In genomic region chr5:142644640-142645361, GRCh38 we compare ENCODE assay signal across 8 cellular contexts. TPM values are rescaled to one million over a fixed set of nuclear protein-coding genes. Genes with fewer than 3 reads are reported as not detected.
DNase-seq lines count a peak whose midpoint lies in the region; ATAC-seq and TF ChIP-seq lines count a peak whose summit lies in the region.

No MANE protein-coding gene starts in this region.

- ATAC-seq in foreskin keratinocyte (peak; percentile 95), HG02678 (IDR thresholded peaks at IDR 0.05; ENCODE audit: unreplicated experiment) (no peak), HG03469 (IDR thresholded peaks at IDR 0.05; ENCODE audit: unreplicated experiment) (no peak)

- H4K20me1 ChIP-seq in SK-N-SH (ENCODE audit: insufficient read depth): no peaks in the 10 kb centered on the region

- no peaks in the 10 kb centered on the region for H3K27me3 ChIP-seq in SK-N-SH (ENCODE audit: insufficient read depth)
- H3K27me3 ChIP-seq in foreskin keratinocyte: no peaks in the 10 kb centered on the region

- H3K4me3 ChIP-seq in SK-N-SH (ENCODE audit: low read depth in 2 of 2, low read length in 1 of 2): peak overlapping the region in 1 of 2 experiments; percentile 12; a peak in 1 of 4 replicates

- TF ChIP-seq EP300 in SK-N-SH (IDR thresholded peaks at IDR 0.05; ENCODE audit: borderline replicate concordance in 1 of 2, low read depth in 1 of 2, low read length in 1 of 2): peak in 1 of 2 experiments; percentile 88; a peak in 2 of 4 replicates

- H3K4me1 ChIP-seq in SK-N-SH (ENCODE audit: control insufficient read depth in 1 of 2, insufficient read depth in 2 of 2, low read depth in 1 of 2, low read length in 1 of 2): peaks cover 8 to 36% of the 10 kb centered on the region in 2 experiments
- peaks cover 14% of the 10 kb centered on the region for H3K4me1 ChIP-seq in foreskin keratinocyte

- H3K9me2 ChIP-seq in SK-N-SH: no peaks in the 10 kb centered on the region

- TF ChIP-seq CTCF in SK-N-SH (IDR thresholded peaks at IDR 0.05) (no peak), foreskin keratinocyte (conservative IDR thresholded peaks at IDR 0.05) (no peak)

- H3K4me2 ChIP-seq in SK-N-SH: peak overlapping the region; percentile 60

- H3K9me3 ChIP-seq in SK-N-SH: no peaks in the 10 kb centered on the region

- DNase-seq in GM04503 (ENCODE audit: low read depth): peak; percentile 99
- DNase-seq in SK-N-SH: no peak
- DNase-seq in foreskin keratinocyte: peak; percentile 99 to 100
- DNase-seq in renal cortical epithelial cell (ENCODE audit: low read depth): peak; percentile 98
- no peak for DNase-seq in NCI-H345 treated with DMSO at 0.1 percent for 48 hours (lab: John Stamatoyannopoulos, UW; ENCODE audit: unreplicated experiment)
- DNase-seq in NCI-H774 (lab: John Stamatoyannopoulos, UW): no peak

- TF ChIP-seq RAD21 in SK-N-SH (IDR thresholded peaks at IDR 0.05; ENCODE audit: low read length): no peak

- H3K27ac ChIP-seq in SK-N-SH (ENCODE audit: low read depth in 2 of 2, low read length in 1 of 2) (peak overlapping the region; percentile 64 to 92), foreskin keratinocyte (peak overlapping the region; percentile 69)

- POLR2A ChIA-PET in SK-N-SH (lab: Yijun Ruan, JAX): interaction anchor here (0.6 kb wide), 2 partner anchors 120 to 517 kb away, joined by 3 read pairs; no protein-coding TSS in a partner anchor

- H3K36me3 ChIP-seq in SK-N-SH (replicated peaks in 1 of 2; ENCODE audit: control insufficient read depth in 1 of 2, insufficient read depth in 2 of 2, low read length in 1 of 2): no peaks in the 10 kb centered on the region

- H3K9ac ChIP-seq in SK-N-SH: peak overlapping the region; percentile 39; the same call in 1 of the 2 replicates

- WGBS in SK-N-SH (ENCODE audit: low lambda C conversion rate): 14% methylated on average over 9 of the region's 10 CpGs

- CTCF ChIA-PET in SK-N-SH (lab: Yijun Ruan, JAX): interaction anchor here (0.9 to 13.5 kb wide), 11 partner anchors 9 to 236 kb away, joined by 3 to 154 read pairs (median 6); no protein-coding TSS in a partner anchor

- 0 out of 2 replicates have a peak overlapping the region, but pooled peaks have one; percentile 0 for H2AFZ ChIP-seq in SK-N-SH (ENCODE audit: low read depth)

- peaks cover 23% of the 10 kb centered on the region for H3F3A ChIP-seq in SK-N-SH (replicated peaks; ENCODE audit: insufficient read depth)

- H3K79me2 ChIP-seq in SK-N-SH (ENCODE audit: insufficient read depth): no peaks in the 10 kb centered on the region

TF ChIP-seq in SK-N-SH, 30 proteins besides CTCF, POLR2A, EP300 and RAD21:
- peak; percentile 71 for TF ChIP-seq POLR2AphosphoS5 (IDR thresholded peaks at IDR 0.05; ENCODE audit: low read depth, low read length)
- TF ChIP-seq NFIC (IDR thresholded peaks at IDR 0.05; ENCODE audit: borderline replicate concordance): peak; percentile 98
- TF ChIP-seq ELF1 (IDR thresholded peaks at IDR 0.05): no peak
- peak; percentile 97 for TF ChIP-seq FOSL2 (IDR thresholded peaks at IDR 0.05; ENCODE audit: borderline replicate concordance, low read depth)
- TF ChIP-seq RCOR1 (IDR thresholded peaks at IDR 0.05; ENCODE audit: low read length): no peak
- TF ChIP-seq SMC3 (IDR thresholded peaks at IDR 0.05; ENCODE audit: low read depth, low read length): no peak
- TF ChIP-seq RXRA (IDR thresholded peaks at IDR 0.05; ENCODE audit: borderline replicate concordance, low read depth): peak; percentile 80
- TF ChIP-seq FOXJ3 (CRISPR knock-in tag; IDR thresholded peaks at IDR 0.05): no peak
- peak; percentile 96 for TF ChIP-seq JUND (IDR thresholded peaks at IDR 0.05)
- peak; percentile 92 for TF ChIP-seq TCF12 (IDR thresholded peaks at IDR 0.05)
- TF ChIP-seq MEF2A (IDR thresholded peaks at IDR 0.05; ENCODE audit: borderline replicate concordance, low read depth): peak; percentile 90
- TF ChIP-seq TAF1 (IDR thresholded peaks at IDR 0.05; ENCODE audit: borderline replicate concordance, low read depth, low read length): 0 out of 2 replicates have a peak, but pooled peaks have one; percentile 40
- TF ChIP-seq PBX3 (IDR thresholded peaks at IDR 0.05): peak; percentile 89
- TF ChIP-seq YY1 (IDR thresholded peaks at IDR 0.05; ENCODE audit: low read depth): peak; percentile 78; the same call in 1 of the 2 replicates
- TF ChIP-seq REST (IDR thresholded peaks at IDR 0.05; ENCODE audit: low read depth, low read length): peak; percentile 42; the same call in 1 of the 2 replicates
- TF ChIP-seq MAX (IDR thresholded peaks at IDR 0.05; ENCODE audit: low read depth): peak; percentile 87
- no peak for TF ChIP-seq RFX5 (IDR thresholded peaks at IDR 0.05; ENCODE audit: low read length)
- TF ChIP-seq FOXM1 (IDR thresholded peaks at IDR 0.05; ENCODE audit: low read depth): peak; percentile 85
- TF ChIP-seq USF2 (IDR thresholded peaks at IDR 0.05; ENCODE audit: borderline replicate concordance, low read depth, low read length): no peak
- peak; percentile 29; the same call in 1 of the 2 replicates for TF ChIP-seq GABPA (IDR thresholded peaks at IDR 0.05; ENCODE audit: low read depth)
- TF ChIP-seq USF1 (IDR thresholded peaks at IDR 0.05; ENCODE audit: borderline replicate concordance, low read depth): 0 out of 2 replicates have a peak, but pooled peaks have one; percentile 18
- TF ChIP-seq TEAD4 (IDR thresholded peaks at IDR 0.05; ENCODE audit: borderline replicate concordance, insufficient read depth): peak; percentile 95
- TF ChIP-seq SIN3A (IDR thresholded peaks at IDR 0.05; ENCODE audit: borderline replicate concordance, low read depth, low read length): peak; percentile 75; the same call in 1 of the 2 replicates

RNA-seq across cellular contexts. Expression of gene FGF1, which starts 41.1 kb away (rescaled TPM):
- polyA plus RNA-seq in SK-N-SH (2012; rRNA removed): 5.3 and 5.9 TPM in 2 replicates
- 5.6 and 6.3 TPM in 2 replicates for polyA plus RNA-seq in SK-N-SH (2012; cell fraction: cytosol; rRNA removed)
- 5.4 and 5.6 TPM in 2 replicates for polyA plus RNA-seq in SK-N-SH (2012; cell fraction: nucleus; rRNA removed)
- total RNA-seq in foreskin keratinocyte: 0.65 and 1.0 TPM in 2 replicates
- 1.4 TPM in 2 replicates for polyA plus RNA-seq in foreskin keratinocyte
- 0.15 and 1.7 TPM in 2 replicates for total RNA-seq in renal cortical epithelial cell

Comparison
In these comparisons a context has a peak if more than half of its experiments do, and no peak if none do; other contexts are left out.
1. DNase-seq: peak in GM04503 (single experiment), foreskin keratinocyte (2 of 2) and renal cortical epithelial cell (single experiment); none in SK-N-SH (single experiment), NCI-H345 treated with DMSO at 0.1 percent for 48 hours (single experiment) and NCI-H774 (single experiment).